1 cellular context compared by ENCODE assay signal in genomic region chr5:110053205-110053604, GRCh38.
TF ChIP-seq lines count a peak whose summit lies in the region.

No MANE protein-coding gene starts in this region.

TF ChIP-seq in HepG2, 621 proteins besides CTCF, POLR2A, EP300 and RAD21 (continued from another document):
- TF ChIP-seq ZNF646 (CRISPR knock-in tag; IDR thresholded peaks at IDR 0.05) = no peak
- TF ChIP-seq NBN (conservative IDR thresholded peaks at IDR 0.05) = no peak
- TF ChIP-seq MAFF (IDR thresholded peaks at IDR 0.05; ENCODE audit: low read depth, low read length) = peak; percentile 86
- TF ChIP-seq HNF4A (CRISPR knock-in tag; IDR thresholded peaks at IDR 0.05) = no peak
- no peak for TF ChIP-seq TFDP2 (CRISPR knock-in tag; IDR thresholded peaks at IDR 0.05)
- TF ChIP-seq TFE3 (CRISPR knock-in tag; IDR thresholded peaks at IDR 0.05) = no peak
- no peak for TF ChIP-seq EED (CRISPR knock-in tag; IDR thresholded peaks at IDR 0.05)
- no peak for TF ChIP-seq ZBTB8A (CRISPR knock-in tag; IDR thresholded peaks at IDR 0.05; ENCODE audit: borderline replicate concordance, low read depth)
- no peak for TF ChIP-seq CBX5 (CRISPR knock-in tag; IDR thresholded peaks at IDR 0.05; ENCODE audit: borderline replicate concordance)
- TF ChIP-seq MAFK (conservative IDR thresholded peaks at IDR 0.05 in 1 of 2, IDR thresholded peaks at IDR 0.05 in 1 of 2; ENCODE audit: low read length in 2 of 2) = peak; percentile 81 to 90
- no peak for TF ChIP-seq CENPX (CRISPR knock-in tag; IDR thresholded peaks at IDR 0.05)
- no peak for TF ChIP-seq NR2F2 (IDR thresholded peaks at IDR 0.05; ENCODE audit: borderline replicate concordance, low read depth)
